ENCODE assay signal across 23 cellular contexts in genomic region chr6:113162739-113163138, GRCh38.
"Had no signal": no experiment of that assay in that cellular context is flagged by ENCODE, and none has a peak within 500 bp of the region (broad histone marks: within the 10 kb centered on the region; RNA-seq: fewer than 3 reads in every experiment).

No MANE protein-coding gene starts in this region.

- H3K79me2 ChIP-seq: hepatocyte had no signal

- ATAC-seq: effector memory CD8-positive, alpha-beta T cell; foreskin keratinocyte; gastroesophageal sphincter; heart left ventricle; left cardiac atrium; left lung; left ventricle myocardium superior; lower lobe of right lung; mucosa of descending colon had no signal

- H3K27me3 ChIP-seq: colonic mucosa, esophagus muscularis mucosa, foreskin keratinocyte, gastroesophageal sphincter, heart left ventricle, hepatocyte, left lung had no signal

- H3K4me3 ChIP-seq: colonic mucosa, esophagus muscularis mucosa, gastroesophageal sphincter, heart left ventricle, hepatocyte, left lung, lower lobe of right lung, mucosa of descending colon had no signal

- FAIRE-seq: endothelial cell of umbilical vein had no signal

- H3K9me3 ChIP-seq: colonic mucosa, esophagus muscularis mucosa, gastroesophageal sphincter, heart left ventricle, left lung, lower lobe of right lung, mucosa of descending colon had no signal

- H3K36me3 Mint-ChIP-seq: immature natural killer cell, naive B cell had no signal

- DNase-seq: cerebellar nuclear complex; colonic mucosa; cortex of kidney; effector CD8-positive, alpha-beta T cell; effector memory CD8-positive, alpha-beta T cell; endodermal cell; foreskin keratinocyte; heart left ventricle; hypothalamus; immature natural killer cell; islet precursor cell; left cardiac atrium; left lung; left ventricle myocardium superior; lower lobe of right lung; mesenchymal stem cell; mucosa of descending colon; naive B cell had no signal

- H3K27ac Mint-ChIP-seq: dendritic cell treated with granulocyte-macrophage colony-stimulating factor and Interleukin-4, amounts not matched to agents 40 ng/mL and 50 ng/mL, for 4 days; effector memory CD8-positive, alpha-beta T cell; endodermal cell; immature natural killer cell; naive B cell had no signal

- H3K27me3 Mint-ChIP-seq: dendritic cell treated with granulocyte-macrophage colony-stimulating factor and Interleukin-4, amounts not matched to agents 40 ng/mL and 50 ng/mL, for 4 days; effector memory CD8-positive, alpha-beta T cell; naive B cell had no signal

- H2AFZ ChIP-seq: hepatocyte had no signal

- H3K4me1 Mint-ChIP-seq: endodermal cell, immature natural killer cell, naive B cell had no signal

- H3K27ac ChIP-seq: colonic mucosa, esophagus muscularis mucosa, foreskin keratinocyte, gastroesophageal sphincter, heart left ventricle, hepatocyte, left lung, lower lobe of right lung had no signal

- H3K4me1 ChIP-seq: colonic mucosa, esophagus muscularis mucosa, foreskin keratinocyte, gastroesophageal sphincter, heart left ventricle, left lung had no signal

- H3K4me3 Mint-ChIP-seq: dendritic cell treated with granulocyte-macrophage colony-stimulating factor and Interleukin-4, amounts not matched to agents 40 ng/mL and 50 ng/mL, for 4 days; effector memory CD8-positive, alpha-beta T cell; endodermal cell; immature natural killer cell; naive B cell had no signal

- H3K36me3 ChIP-seq: colonic mucosa, esophagus muscularis mucosa, gastroesophageal sphincter, heart left ventricle, left lung, lower lobe of right lung had no signal

- H3K9me3 Mint-ChIP-seq: dendritic cell treated with granulocyte-macrophage colony-stimulating factor and Interleukin-4, amounts not matched to agents 40 ng/mL and 50 ng/mL, for 4 days; effector memory CD8-positive, alpha-beta T cell; endodermal cell; naive B cell had no signal

- H3K4me2 ChIP-seq: hepatocyte had no signal
